ENCODE assay signal across 2 cellular contexts in genomic region chr3:129360705-129361460, GRCh38.
TF ChIP-seq lines count a peak whose summit lies in the region.

No MANE protein-coding gene starts in this region.

TF ChIP-seq in HepG2, 621 proteins besides CTCF, POLR2A, EP300 and RAD21:
- TF ChIP-seq SP5 (CRISPR knock-in tag; IDR thresholded peaks at IDR 0.05; ENCODE audit: borderline replicate concordance, low read depth) = no peak
- TF ChIP-seq ZKSCAN5 (CRISPR knock-in tag; IDR thresholded peaks at IDR 0.05) = no peak
- no peak for TF ChIP-seq NFE2 (CRISPR knock-in tag; IDR thresholded peaks at IDR 0.05)
- TF ChIP-seq NR2F1 (CRISPR knock-in tag; IDR thresholded peaks at IDR 0.05) = no peak
- no peak for TF ChIP-seq NCOA1 (CRISPR knock-in tag; IDR thresholded peaks at IDR 0.05)
- TF ChIP-seq MAX (IDR thresholded peaks at IDR 0.05) = no peak
- no peak for TF ChIP-seq ZNF138 (CRISPR knock-in tag; IDR thresholded peaks at IDR 0.05; ENCODE audit: low read depth)
- TF ChIP-seq ZNF513 (CRISPR knock-in tag; conservative IDR thresholded peaks at IDR 0.05) = no peak
- TF ChIP-seq TBX2 (CRISPR knock-in tag; IDR thresholded peaks at IDR 0.05; ENCODE audit: borderline replicate concordance) = no peak
- no peak for TF ChIP-seq ZNF773 (CRISPR knock-in tag; IDR thresholded peaks at IDR 0.05; ENCODE audit: borderline replicate concordance)

TF ChIP-seq in WTC11, 78 proteins besides CTCF, POLR2A, EP300 and RAD21:
- TF ChIP-seq RELA (CRISPR knock-in tag; IDR thresholded peaks at IDR 0.05; ENCODE audit: borderline replicate concordance) (no peak), SMAD3 (CRISPR knock-in tag; IDR thresholded peaks at IDR 0.05; ENCODE audit: borderline replicate concordance) (no peak), ZNF281 (CRISPR knock-in tag; IDR thresholded peaks at IDR 0.05) (no peak), ZBTB21 (CRISPR knock-in tag; IDR thresholded peaks at IDR 0.05; ENCODE audit: borderline replicate concordance) (no peak), FOXP4 (CRISPR knock-in tag; IDR thresholded peaks at IDR 0.05) (no peak), E2F5 (CRISPR knock-in tag; IDR thresholded peaks at IDR 0.05) (no peak), KAT7 (CRISPR knock-in tag; IDR thresholded peaks at IDR 0.05; ENCODE audit: borderline replicate concordance) (no peak), USF1 (CRISPR knock-in tag; IDR thresholded peaks at IDR 0.05) (no peak), CREM (CRISPR knock-in tag; IDR thresholded peaks at IDR 0.05) (no peak), FOXK1 (CRISPR knock-in tag; IDR thresholded peaks at IDR 0.05) (no peak), HMGXB4 (CRISPR knock-in tag; IDR thresholded peaks at IDR 0.05) (no peak), AFF4 (CRISPR knock-in tag; IDR thresholded peaks at IDR 0.05; ENCODE audit: borderline replicate concordance) (no peak)
